ENCODE assay signal across 8 cellular contexts in the genomic region with DNA sequence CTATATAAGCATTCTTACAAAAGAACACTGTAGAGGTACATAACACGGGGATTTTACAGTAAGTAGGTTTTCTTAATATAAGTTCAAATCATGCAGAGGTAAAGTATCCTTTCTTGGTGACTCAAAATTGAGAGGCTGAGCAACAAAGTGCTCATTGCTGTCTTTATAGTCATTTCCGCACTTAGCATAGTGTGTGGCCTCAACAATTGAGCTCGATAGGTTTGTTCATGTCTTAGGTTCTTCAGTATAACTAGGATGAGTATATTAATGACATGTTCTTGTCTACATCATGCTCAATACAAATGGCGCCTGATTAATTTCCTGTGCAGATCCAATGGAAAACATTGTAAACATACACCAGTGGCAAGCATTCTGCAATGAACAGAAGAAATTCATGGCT.
DNase-seq lines count a peak whose midpoint lies in the region; ATAC-seq and TF ChIP-seq lines count a peak whose summit lies in the region.

No MANE protein-coding gene starts in this region.

- H3K27me3 ChIP-seq in endocrine pancreas (ENCODE audit: control insufficient read depth, insufficient read depth, low read length) (no peaks in the 10 kb centered on the region), neutrophil (no peaks in the 10 kb centered on the region)

- no peak overlapping the region for H3K9ac ChIP-seq in endocrine pancreas (ENCODE audit: control insufficient read depth, insufficient read depth, low read length)

- no peak for ATAC-seq in GM18907 (IDR thresholded peaks at IDR 0.05; ENCODE audit: unreplicated experiment)

- no peak for TF ChIP-seq CTCF in neutrophil (IDR thresholded peaks at IDR 0.05)

- DNase-seq in NCI-H1417 (lab: John Stamatoyannopoulos, UW) (peak in 2 of 3 experiments; percentile 12 to 62), NCI-H1417 treated with DMSO at 0.1 percent for 48 hours (lab: John Stamatoyannopoulos, UW) (no peak), OCI-M1 (lab: John Stamatoyannopoulos, UW) (peak; percentile 56), DMS114 treated with DMSO at 0.1 percent for 48 hours (lab: John Stamatoyannopoulos, UW; ENCODE audit: unreplicated experiment) (no peak)
- DNase-seq in effector CD4-positive, alpha-beta T cell: no peak

- H3K9me3 ChIP-seq in endocrine pancreas (ENCODE audit: control insufficient read depth, low read length) (no peaks in the 10 kb centered on the region), neutrophil (no peaks in the 10 kb centered on the region)

- H3K36me3 ChIP-seq in endocrine pancreas (ENCODE audit: control insufficient read depth, insufficient read depth, low read length) (no peaks in the 10 kb centered on the region), neutrophil (no peaks in the 10 kb centered on the region)

- H3K27ac ChIP-seq in neutrophil: peak overlapping the region; percentile 86

- peaks cover 32% of the 10 kb centered on the region for H3K4me1 ChIP-seq in endocrine pancreas (ENCODE audit: control insufficient read depth, insufficient read depth, low read length)
- peaks cover 43 to 44% of the 10 kb centered on the region in 2 experiments for H3K4me1 ChIP-seq in neutrophil (ENCODE audit: control insufficient read depth in 1 of 2, insufficient read depth in 1 of 2, low read depth in 1 of 2, low read length in 1 of 2)

- H3K4me3 ChIP-seq in endocrine pancreas (ENCODE audit: control insufficient read depth, insufficient read depth, low read length) (peak overlapping the region; percentile 99), neutrophil (ENCODE audit: low read depth in 1 of 2, low read length in 1 of 2) (peak overlapping the region; percentile 81 to 93)

Comparison
In these comparisons a context has a peak if more than half of its experiments do, and no peak if none do; other contexts are left out.
1. DNase-seq: peak in NCI-H1417 (2 of 3) and OCI-M1 (single experiment); none in NCI-H1417 treated with DMSO at 0.1 percent for 48 hours (single experiment), DMS114 treated with DMSO at 0.1 percent for 48 hours (single experiment) and effector CD4-positive, alpha-beta T cell (single experiment).